Comparison of ENCODE assay signal across 1 cellular context in the genomic region with DNA sequence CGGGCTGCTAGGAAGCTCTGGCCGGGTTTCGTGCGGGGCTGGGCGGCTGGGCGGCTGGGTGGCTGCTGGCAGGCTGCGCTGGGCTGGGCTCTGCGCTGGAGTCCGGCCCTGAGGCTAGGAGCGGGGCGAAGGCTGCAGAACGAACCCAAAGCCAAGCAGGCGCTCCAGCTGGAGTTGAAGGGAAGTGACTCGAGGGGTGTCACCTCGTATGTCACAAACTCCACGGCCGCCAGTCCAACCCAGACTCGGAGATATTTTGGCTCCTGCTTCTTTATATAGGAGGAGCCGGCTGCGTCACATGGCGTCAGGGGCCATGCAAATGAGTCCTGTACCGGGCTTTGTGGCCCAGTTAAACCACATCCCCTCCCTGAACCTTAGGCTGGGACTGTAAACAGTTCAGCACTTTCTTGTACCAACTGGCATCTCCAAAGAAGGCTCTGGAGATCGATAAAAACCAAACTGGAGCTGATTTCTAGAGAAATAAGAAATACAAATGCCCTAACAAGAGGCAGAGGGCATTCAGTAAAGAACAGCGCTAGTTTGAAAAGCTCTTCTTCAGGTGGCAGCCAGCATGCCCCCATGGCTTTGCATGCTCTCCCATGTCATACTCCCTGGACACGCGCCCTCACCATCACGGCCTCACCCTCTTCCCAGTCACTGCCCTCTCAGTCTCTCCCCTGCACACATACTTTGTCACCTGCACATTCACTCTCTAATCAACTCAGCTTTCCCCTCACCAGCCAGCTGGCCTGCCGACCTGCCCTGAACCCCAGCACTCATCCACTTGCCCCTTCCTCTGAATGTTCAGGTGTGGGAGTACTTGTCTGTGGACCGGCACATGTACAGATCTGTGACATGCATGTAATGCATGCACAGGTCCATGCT.
TF ChIP-seq lines count a peak whose summit lies in the region.

No MANE protein-coding gene starts in this region.

TF ChIP-seq in GM23338, 12 proteins besides CTCF, POLR2A, EP300 and RAD21 (continued from another document):
- TF ChIP-seq, protein P1, sequence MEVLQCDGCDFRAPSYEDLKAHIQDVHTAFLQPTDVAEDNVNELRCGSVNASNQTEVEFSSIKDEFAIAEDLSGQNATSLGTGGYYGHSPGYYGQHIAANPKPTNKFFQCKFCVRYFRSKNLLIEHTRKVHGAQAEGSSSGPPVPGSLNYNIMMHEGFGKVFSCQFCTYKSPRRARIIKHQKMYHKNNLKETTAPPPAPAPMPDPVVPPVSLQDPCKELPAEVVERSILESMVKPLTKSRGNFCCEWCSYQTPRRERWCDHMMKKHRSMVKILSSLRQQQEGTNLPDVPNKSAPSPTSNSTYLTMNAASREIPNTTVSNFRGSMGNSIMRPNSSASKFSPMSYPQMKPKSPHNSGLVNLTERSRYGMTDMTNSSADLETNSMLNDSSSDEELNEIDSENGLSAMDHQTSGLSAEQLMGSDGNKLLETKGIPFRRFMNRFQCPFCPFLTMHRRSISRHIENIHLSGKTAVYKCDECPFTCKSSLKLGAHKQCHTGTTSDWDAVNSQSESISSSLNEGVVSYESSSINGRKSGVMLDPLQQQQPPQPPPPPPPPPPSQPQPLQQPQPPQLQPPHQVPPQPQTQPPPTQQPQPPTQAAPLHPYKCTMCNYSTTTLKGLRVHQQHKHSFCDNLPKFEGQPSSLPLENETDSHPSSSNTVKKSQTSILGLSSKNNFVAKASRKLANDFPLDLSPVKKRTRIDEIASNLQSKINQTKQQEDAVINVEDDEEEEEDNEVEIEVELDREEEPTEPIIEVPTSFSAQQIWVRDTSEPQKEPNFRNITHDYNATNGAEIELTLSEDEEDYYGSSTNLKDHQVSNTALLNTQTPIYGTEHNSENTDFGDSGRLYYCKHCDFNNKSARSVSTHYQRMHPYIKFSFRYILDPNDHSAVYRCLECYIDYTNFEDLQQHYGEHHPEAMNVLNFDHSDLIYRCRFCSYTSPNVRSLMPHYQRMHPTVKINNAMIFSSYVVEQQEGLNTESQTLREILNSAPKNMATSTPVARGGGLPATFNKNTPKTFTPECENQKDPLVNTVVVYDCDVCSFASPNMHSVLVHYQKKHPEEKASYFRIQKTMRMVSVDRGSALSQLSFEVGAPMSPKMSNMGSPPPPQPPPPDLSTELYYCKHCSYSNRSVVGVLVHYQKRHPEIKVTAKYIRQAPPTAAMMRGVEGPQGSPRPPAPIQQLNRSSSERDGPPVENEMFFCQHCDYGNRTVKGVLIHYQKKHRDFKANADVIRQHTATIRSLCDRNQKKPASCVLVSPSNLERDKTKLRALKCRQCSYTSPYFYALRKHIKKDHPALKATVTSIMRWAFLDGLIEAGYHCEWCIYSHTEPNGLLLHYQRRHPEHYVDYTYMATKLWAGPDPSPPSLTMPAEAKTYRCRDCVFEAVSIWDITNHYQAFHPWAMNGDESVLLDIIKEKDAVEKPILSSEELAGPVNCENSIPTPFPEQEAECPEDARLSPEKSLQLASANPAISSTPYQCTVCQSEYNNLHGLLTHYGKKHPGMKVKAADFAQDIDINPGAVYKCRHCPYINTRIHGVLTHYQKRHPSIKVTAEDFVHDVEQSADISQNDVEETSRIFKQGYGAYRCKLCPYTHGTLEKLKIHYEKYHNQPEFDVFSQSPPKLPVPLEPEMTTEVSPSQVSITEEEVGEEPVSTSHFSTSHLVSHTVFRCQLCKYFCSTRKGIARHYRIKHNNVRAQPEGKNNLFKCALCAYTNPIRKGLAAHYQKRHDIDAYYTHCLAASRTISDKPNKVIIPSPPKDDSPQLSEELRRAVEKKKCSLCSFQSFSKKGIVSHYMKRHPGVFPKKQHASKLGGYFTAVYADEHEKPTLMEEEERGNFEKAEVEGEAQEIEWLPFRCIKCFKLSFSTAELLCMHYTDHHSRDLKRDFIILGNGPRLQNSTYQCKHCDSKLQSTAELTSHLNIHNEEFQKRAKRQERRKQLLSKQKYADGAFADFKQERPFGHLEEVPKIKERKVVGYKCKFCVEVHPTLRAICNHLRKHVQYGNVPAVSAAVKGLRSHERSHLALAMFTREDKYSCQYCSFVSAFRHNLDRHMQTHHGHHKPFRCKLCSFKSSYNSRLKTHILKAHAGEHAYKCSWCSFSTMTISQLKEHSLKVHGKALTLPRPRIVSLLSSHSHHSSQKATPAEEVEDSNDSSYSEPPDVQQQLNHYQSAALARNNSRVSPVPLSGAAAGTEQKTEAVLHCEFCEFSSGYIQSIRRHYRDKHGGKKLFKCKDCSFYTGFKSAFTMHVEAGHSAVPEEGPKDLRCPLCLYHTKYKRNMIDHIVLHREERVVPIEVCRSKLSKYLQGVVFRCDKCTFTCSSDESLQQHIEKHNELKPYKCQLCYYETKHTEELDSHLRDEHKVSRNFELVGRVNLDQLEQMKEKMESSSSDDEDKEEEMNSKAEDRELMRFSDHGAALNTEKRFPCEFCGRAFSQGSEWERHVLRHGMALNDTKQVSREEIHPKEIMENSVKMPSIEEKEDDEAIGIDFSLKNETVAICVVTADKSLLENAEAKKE (CRISPR knock-in tag; IDR thresholded peaks at IDR 0.05) = no peak
- TF ChIP-seq, protein P2, sequence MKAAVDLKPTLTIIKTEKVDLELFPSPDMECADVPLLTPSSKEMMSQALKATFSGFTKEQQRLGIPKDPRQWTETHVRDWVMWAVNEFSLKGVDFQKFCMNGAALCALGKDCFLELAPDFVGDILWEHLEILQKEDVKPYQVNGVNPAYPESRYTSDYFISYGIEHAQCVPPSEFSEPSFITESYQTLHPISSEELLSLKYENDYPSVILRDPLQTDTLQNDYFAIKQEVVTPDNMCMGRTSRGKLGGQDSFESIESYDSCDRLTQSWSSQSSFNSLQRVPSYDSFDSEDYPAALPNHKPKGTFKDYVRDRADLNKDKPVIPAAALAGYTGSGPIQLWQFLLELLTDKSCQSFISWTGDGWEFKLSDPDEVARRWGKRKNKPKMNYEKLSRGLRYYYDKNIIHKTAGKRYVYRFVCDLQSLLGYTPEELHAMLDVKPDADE (IDR thresholded peaks at IDR 0.05) = no peak
- TF ChIP-seq NANOG (IDR thresholded peaks at IDR 0.05; ENCODE audit: borderline replicate concordance) (no peak), ZNF114 (CRISPR knock-in tag; IDR thresholded peaks at IDR 0.05) (no peak), POLR2AphosphoS5 (IDR thresholded peaks at IDR 0.05; ENCODE audit: low read depth) (peak; percentile 53), STAT1 (IDR thresholded peaks at IDR 0.05; ENCODE audit: unreplicated experiment) (no peak)
- TF ChIP-seq, protein P3, sequence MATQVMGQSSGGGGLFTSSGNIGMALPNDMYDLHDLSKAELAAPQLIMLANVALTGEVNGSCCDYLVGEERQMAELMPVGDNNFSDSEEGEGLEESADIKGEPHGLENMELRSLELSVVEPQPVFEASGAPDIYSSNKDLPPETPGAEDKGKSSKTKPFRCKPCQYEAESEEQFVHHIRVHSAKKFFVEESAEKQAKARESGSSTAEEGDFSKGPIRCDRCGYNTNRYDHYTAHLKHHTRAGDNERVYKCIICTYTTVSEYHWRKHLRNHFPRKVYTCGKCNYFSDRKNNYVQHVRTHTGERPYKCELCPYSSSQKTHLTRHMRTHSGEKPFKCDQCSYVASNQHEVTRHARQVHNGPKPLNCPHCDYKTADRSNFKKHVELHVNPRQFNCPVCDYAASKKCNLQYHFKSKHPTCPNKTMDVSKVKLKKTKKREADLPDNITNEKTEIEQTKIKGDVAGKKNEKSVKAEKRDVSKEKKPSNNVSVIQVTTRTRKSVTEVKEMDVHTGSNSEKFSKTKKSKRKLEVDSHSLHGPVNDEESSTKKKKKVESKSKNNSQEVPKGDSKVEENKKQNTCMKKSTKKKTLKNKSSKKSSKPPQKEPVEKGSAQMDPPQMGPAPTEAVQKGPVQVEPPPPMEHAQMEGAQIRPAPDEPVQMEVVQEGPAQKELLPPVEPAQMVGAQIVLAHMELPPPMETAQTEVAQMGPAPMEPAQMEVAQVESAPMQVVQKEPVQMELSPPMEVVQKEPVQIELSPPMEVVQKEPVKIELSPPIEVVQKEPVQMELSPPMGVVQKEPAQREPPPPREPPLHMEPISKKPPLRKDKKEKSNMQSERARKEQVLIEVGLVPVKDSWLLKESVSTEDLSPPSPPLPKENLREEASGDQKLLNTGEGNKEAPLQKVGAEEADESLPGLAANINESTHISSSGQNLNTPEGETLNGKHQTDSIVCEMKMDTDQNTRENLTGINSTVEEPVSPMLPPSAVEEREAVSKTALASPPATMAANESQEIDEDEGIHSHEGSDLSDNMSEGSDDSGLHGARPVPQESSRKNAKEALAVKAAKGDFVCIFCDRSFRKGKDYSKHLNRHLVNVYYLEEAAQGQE (IDR thresholded peaks at IDR 0.05; ENCODE audit: unreplicated experiment) = no peak
